In genomic region chr10:5684318-5684970, GRCh38 we compare ENCODE assay signal across 1 cellular context.
TF ChIP-seq lines count a peak whose summit lies in the region.

TSS of gene TASOR2 (plus strand) at chr10:5684838. CDS start at chr10:5720643, 35,805 bp downstream.

TF ChIP-seq in A549, 52 proteins besides CTCF, POLR2A, EP300 and RAD21 (continued from another document):
- peak; percentile 100 for TF ChIP-seq E2F6 (IDR thresholded peaks at IDR 0.05; ENCODE audit: borderline replicate concordance, low read depth)
- peak; percentile 80; the same call in 1 of the 2 replicates for TF ChIP-seq HEYL (CRISPR knock-in tag; IDR thresholded peaks at IDR 0.05)
- peak in 1 of 2 experiments; percentile 85; a peak in 2 of 5 replicates for TF ChIP-seq JUN (IDR thresholded peaks at IDR 0.05)
- TF ChIP-seq BHLHE40 (IDR thresholded peaks at IDR 0.05; ENCODE audit: low read depth, low read length) = no peak
- TF ChIP-seq RNF2 (IDR thresholded peaks at IDR 0.05; ENCODE audit: borderline replicate concordance, low read depth) = peak; percentile 98
- TF ChIP-seq ESRRA (IDR thresholded peaks at IDR 0.05; ENCODE audit: borderline replicate concordance, low read length) = peak; percentile 65; the same call in 1 of the 2 replicates
- TF ChIP-seq FOSB (CRISPR knock-in tag; IDR thresholded peaks at IDR 0.05) = peak; percentile 74; the same call in 1 of the 2 replicates
- TF ChIP-seq TFCP2L1 (CRISPR knock-in tag; IDR thresholded peaks at IDR 0.05) = peak; percentile 96
- peak; percentile 70; the same call in 1 of the 2 replicates for TF ChIP-seq HOXA7 (CRISPR knock-in tag; IDR thresholded peaks at IDR 0.05)
- TF ChIP-seq ZNF302 (CRISPR knock-in tag; IDR thresholded peaks at IDR 0.05) = peak; percentile 96
- TF ChIP-seq POLR2AphosphoS2 (conservative IDR thresholded peaks at IDR 0.05; ENCODE audit: low read length) = no peak
- no peak for TF ChIP-seq NFE2L2 (conservative IDR thresholded peaks at IDR 0.05; ENCODE audit: low read length)
- no peak for TF ChIP-seq ELK1 (IDR thresholded peaks at IDR 0.05; ENCODE audit: low read depth, low read length)
- TF ChIP-seq CEBPB (IDR thresholded peaks at IDR 0.05) = no peak
- TF ChIP-seq RFX5 (IDR thresholded peaks at IDR 0.05) = no peak
- TF ChIP-seq MAFK (IDR thresholded peaks at IDR 0.05; ENCODE audit: partially characterized antibody) = no peak
- TF ChIP-seq USF2 (IDR thresholded peaks at IDR 0.05) = peak; percentile 82
- peak; percentile 50 for TF ChIP-seq GATA3 (IDR thresholded peaks at IDR 0.05; ENCODE audit: borderline replicate concordance)
- no peak for TF ChIP-seq KDM1A (IDR thresholded peaks at IDR 0.05; ENCODE audit: low read depth)
- TF ChIP-seq HMGXB4 (CRISPR knock-in tag; IDR thresholded peaks at IDR 0.05; ENCODE audit: borderline replicate concordance) = 0 out of 2 replicates have a peak, but pooled peaks have one; percentile 27
- peak; percentile 55; the same call in 1 of the 2 replicates for TF ChIP-seq RARB (CRISPR knock-in tag; IDR thresholded peaks at IDR 0.05)
- peak; percentile 99 for TF ChIP-seq ATOH8 (CRISPR knock-in tag; IDR thresholded peaks at IDR 0.05; ENCODE audit: low read depth)
- TF ChIP-seq REST (IDR thresholded peaks at IDR 0.05) = peak; percentile 87
- TF ChIP-seq SMC3 (IDR thresholded peaks at IDR 0.05) = no peak
TF ChIP-seq in A549: peak in this region for 26.
